1 cellular context compared by ENCODE assay signal in the genomic region with DNA sequence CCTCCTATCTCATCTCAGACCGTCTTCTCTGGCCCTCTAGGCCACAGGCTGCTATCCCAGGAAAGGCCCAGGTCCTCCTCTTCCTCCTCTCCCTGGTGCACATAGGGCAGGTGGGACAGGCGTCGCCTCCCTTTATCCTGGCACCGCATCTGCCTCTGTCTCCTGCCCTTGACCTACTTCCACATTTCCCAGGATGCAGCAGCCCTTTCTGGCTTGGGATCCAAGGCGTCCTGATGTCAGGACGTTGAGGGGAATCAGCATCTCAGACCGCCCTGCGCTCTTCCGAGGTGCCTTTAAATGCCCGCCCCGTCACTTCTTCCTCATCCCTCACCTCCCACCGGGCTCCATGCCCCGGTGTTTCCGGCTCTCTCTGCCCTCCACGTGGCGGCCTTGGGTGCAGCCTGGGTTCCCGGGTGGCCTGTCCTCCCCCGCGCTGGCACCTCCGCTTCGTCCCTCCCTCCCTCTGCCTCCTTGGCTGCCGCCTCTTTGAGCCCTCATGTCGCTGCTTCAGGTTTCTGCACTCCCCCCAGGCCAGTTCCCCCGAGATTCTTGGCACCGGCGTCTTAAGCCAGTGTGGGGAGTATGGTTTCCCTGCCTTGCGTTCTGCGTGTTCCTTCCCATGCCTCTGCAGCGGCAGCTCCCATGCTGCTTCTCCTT.
TF ChIP-seq lines count a peak whose summit lies in the region.

No MANE protein-coding gene starts in this region.

TF ChIP-seq in GM23338, 12 proteins besides CTCF, POLR2A, EP300 and RAD21 (continued from another document):
- no peak for TF ChIP-seq POLR2AphosphoS5 (IDR thresholded peaks at IDR 0.05; ENCODE audit: low read depth)
- TF ChIP-seq, protein P1, sequence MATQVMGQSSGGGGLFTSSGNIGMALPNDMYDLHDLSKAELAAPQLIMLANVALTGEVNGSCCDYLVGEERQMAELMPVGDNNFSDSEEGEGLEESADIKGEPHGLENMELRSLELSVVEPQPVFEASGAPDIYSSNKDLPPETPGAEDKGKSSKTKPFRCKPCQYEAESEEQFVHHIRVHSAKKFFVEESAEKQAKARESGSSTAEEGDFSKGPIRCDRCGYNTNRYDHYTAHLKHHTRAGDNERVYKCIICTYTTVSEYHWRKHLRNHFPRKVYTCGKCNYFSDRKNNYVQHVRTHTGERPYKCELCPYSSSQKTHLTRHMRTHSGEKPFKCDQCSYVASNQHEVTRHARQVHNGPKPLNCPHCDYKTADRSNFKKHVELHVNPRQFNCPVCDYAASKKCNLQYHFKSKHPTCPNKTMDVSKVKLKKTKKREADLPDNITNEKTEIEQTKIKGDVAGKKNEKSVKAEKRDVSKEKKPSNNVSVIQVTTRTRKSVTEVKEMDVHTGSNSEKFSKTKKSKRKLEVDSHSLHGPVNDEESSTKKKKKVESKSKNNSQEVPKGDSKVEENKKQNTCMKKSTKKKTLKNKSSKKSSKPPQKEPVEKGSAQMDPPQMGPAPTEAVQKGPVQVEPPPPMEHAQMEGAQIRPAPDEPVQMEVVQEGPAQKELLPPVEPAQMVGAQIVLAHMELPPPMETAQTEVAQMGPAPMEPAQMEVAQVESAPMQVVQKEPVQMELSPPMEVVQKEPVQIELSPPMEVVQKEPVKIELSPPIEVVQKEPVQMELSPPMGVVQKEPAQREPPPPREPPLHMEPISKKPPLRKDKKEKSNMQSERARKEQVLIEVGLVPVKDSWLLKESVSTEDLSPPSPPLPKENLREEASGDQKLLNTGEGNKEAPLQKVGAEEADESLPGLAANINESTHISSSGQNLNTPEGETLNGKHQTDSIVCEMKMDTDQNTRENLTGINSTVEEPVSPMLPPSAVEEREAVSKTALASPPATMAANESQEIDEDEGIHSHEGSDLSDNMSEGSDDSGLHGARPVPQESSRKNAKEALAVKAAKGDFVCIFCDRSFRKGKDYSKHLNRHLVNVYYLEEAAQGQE (IDR thresholded peaks at IDR 0.05; ENCODE audit: unreplicated experiment): no peak
- TF ChIP-seq ZNF331 (CRISPR knock-in tag; IDR thresholded peaks at IDR 0.05; ENCODE audit: low read depth): no peak
- no peak for TF ChIP-seq EZH2phosphoT487 (IDR thresholded peaks at IDR 0.05; ENCODE audit: unreplicated experiment)
- TF ChIP-seq NANOG (IDR thresholded peaks at IDR 0.05; ENCODE audit: borderline replicate concordance): no peak
- TF ChIP-seq, protein P2, sequence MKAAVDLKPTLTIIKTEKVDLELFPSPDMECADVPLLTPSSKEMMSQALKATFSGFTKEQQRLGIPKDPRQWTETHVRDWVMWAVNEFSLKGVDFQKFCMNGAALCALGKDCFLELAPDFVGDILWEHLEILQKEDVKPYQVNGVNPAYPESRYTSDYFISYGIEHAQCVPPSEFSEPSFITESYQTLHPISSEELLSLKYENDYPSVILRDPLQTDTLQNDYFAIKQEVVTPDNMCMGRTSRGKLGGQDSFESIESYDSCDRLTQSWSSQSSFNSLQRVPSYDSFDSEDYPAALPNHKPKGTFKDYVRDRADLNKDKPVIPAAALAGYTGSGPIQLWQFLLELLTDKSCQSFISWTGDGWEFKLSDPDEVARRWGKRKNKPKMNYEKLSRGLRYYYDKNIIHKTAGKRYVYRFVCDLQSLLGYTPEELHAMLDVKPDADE (IDR thresholded peaks at IDR 0.05): no peak
